In the genomic region with DNA sequence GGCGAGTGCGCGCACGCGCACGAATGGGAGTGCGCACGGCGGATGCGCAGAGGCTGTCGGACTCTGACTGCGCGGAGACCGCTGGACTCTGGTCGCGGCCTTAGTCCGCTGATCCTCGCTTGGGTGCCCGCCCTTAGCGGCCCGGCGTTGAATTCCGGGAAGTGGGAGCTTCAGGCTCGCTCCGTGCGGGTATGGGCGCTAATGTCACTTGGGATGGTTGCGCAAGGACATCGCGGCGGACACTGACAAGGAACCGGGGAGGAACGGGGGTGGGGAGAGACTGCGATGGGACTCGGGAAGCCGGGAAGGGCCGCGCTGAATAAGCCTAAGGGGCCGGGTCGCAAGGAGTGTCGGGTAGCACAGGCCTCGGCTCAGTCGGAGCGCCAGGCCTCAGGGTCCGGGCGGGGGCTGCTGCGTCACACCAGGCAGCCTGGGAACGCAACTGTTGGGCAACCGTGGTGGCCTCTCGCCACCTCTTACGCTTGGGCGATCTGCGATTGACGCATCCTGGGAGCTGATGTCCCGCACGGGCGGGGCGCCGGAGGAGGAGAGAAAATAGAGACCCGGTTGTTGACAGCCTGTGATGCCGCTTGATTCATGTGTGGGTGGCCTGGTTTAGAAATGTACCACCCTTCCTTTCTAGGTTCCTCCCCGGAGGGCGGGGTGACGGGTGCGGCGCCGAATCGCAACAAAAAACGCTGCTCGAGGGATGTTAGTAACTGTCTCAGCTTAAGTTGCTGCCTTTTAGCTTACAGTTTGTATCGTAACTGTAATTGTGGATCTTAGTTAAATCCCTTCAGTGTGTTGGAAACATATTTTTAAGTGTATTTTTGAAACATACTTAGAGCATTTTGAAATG, we compare ENCODE assay signal across 1 cellular context.
TF ChIP-seq lines count a peak whose summit lies in the region.

No MANE protein-coding gene starts in this region.

TF ChIP-seq in K562, 482 proteins besides CTCF, POLR2A, EP300 and RAD21 (continued from another document and continues in another):
- TF ChIP-seq, protein P1, sequence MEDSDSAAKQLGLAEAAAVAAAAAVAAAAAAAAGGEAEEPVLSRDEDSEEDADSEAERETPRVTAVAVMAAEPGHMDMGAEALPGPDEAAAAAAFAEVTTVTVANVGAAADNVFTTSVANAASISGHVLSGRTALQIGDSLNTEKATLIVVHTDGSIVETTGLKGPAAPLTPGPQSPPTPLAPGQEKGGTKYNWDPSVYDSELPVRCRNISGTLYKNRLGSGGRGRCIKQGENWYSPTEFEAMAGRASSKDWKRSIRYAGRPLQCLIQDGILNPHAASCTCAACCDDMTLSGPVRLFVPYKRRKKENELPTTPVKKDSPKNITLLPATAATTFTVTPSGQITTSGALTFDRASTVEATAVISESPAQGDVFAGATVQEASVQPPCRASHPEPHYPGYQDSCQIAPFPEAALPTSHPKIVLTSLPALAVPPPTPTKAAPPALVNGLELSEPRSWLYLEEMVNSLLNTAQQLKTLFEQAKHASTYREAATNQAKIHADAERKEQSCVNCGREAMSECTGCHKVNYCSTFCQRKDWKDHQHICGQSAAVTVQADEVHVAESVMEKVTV (CRISPR knock-in tag; IDR thresholded peaks at IDR 0.05): no peak
- TF ChIP-seq, protein P2, sequence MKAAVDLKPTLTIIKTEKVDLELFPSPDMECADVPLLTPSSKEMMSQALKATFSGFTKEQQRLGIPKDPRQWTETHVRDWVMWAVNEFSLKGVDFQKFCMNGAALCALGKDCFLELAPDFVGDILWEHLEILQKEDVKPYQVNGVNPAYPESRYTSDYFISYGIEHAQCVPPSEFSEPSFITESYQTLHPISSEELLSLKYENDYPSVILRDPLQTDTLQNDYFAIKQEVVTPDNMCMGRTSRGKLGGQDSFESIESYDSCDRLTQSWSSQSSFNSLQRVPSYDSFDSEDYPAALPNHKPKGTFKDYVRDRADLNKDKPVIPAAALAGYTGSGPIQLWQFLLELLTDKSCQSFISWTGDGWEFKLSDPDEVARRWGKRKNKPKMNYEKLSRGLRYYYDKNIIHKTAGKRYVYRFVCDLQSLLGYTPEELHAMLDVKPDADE (conservative IDR thresholded peaks at IDR 0.05; ENCODE audit: control insufficient read depth, low read depth, low read length): peak; percentile 55; the same call in 1 of the 2 replicates
- TF ChIP-seq NFXL1 (CRISPR knock-in tag; IDR thresholded peaks at IDR 0.05): 0 out of 2 replicates have a peak, but pooled peaks have one; percentile 28
- TF ChIP-seq HIVEP1 (CRISPR knock-in tag; IDR thresholded peaks at IDR 0.05): no peak
- 0 out of 2 replicates have a peak, but pooled peaks have one; percentile 77 for TF ChIP-seq MTA3 (IDR thresholded peaks at IDR 0.05; ENCODE audit: borderline replicate concordance)
- 0 out of 2 replicates have a peak, but pooled peaks have one; percentile 88 for TF ChIP-seq ZNF282 (CRISPR knock-in tag; IDR thresholded peaks at IDR 0.05)
- TF ChIP-seq, protein P3, sequence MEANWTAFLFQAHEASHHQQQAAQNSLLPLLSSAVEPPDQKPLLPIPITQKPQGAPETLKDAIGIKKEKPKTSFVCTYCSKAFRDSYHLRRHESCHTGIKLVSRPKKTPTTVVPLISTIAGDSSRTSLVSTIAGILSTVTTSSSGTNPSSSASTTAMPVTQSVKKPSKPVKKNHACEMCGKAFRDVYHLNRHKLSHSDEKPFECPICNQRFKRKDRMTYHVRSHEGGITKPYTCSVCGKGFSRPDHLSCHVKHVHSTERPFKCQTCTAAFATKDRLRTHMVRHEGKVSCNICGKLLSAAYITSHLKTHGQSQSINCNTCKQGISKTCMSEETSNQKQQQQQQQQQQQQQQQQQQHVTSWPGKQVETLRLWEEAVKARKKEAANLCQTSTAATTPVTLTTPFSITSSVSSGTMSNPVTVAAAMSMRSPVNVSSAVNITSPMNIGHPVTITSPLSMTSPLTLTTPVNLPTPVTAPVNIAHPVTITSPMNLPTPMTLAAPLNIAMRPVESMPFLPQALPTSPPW (CRISPR knock-in tag; IDR thresholded peaks at IDR 0.05): peak; percentile 97
- no peak for TF ChIP-seq ZNF445 (CRISPR knock-in tag; IDR thresholded peaks at IDR 0.05; ENCODE audit: low read depth)
- TF ChIP-seq TEAD4 (IDR thresholded peaks at IDR 0.05; ENCODE audit: low read length): peak; percentile 42; the same call in 1 of the 2 replicates
- no peak for TF ChIP-seq TEAD4 (CRISPR knock-in tag; IDR thresholded peaks at IDR 0.05; ENCODE audit: borderline replicate concordance)
- no peak for TF ChIP-seq EHMT2 (IDR thresholded peaks at IDR 0.05)
- TF ChIP-seq, protein P4, sequence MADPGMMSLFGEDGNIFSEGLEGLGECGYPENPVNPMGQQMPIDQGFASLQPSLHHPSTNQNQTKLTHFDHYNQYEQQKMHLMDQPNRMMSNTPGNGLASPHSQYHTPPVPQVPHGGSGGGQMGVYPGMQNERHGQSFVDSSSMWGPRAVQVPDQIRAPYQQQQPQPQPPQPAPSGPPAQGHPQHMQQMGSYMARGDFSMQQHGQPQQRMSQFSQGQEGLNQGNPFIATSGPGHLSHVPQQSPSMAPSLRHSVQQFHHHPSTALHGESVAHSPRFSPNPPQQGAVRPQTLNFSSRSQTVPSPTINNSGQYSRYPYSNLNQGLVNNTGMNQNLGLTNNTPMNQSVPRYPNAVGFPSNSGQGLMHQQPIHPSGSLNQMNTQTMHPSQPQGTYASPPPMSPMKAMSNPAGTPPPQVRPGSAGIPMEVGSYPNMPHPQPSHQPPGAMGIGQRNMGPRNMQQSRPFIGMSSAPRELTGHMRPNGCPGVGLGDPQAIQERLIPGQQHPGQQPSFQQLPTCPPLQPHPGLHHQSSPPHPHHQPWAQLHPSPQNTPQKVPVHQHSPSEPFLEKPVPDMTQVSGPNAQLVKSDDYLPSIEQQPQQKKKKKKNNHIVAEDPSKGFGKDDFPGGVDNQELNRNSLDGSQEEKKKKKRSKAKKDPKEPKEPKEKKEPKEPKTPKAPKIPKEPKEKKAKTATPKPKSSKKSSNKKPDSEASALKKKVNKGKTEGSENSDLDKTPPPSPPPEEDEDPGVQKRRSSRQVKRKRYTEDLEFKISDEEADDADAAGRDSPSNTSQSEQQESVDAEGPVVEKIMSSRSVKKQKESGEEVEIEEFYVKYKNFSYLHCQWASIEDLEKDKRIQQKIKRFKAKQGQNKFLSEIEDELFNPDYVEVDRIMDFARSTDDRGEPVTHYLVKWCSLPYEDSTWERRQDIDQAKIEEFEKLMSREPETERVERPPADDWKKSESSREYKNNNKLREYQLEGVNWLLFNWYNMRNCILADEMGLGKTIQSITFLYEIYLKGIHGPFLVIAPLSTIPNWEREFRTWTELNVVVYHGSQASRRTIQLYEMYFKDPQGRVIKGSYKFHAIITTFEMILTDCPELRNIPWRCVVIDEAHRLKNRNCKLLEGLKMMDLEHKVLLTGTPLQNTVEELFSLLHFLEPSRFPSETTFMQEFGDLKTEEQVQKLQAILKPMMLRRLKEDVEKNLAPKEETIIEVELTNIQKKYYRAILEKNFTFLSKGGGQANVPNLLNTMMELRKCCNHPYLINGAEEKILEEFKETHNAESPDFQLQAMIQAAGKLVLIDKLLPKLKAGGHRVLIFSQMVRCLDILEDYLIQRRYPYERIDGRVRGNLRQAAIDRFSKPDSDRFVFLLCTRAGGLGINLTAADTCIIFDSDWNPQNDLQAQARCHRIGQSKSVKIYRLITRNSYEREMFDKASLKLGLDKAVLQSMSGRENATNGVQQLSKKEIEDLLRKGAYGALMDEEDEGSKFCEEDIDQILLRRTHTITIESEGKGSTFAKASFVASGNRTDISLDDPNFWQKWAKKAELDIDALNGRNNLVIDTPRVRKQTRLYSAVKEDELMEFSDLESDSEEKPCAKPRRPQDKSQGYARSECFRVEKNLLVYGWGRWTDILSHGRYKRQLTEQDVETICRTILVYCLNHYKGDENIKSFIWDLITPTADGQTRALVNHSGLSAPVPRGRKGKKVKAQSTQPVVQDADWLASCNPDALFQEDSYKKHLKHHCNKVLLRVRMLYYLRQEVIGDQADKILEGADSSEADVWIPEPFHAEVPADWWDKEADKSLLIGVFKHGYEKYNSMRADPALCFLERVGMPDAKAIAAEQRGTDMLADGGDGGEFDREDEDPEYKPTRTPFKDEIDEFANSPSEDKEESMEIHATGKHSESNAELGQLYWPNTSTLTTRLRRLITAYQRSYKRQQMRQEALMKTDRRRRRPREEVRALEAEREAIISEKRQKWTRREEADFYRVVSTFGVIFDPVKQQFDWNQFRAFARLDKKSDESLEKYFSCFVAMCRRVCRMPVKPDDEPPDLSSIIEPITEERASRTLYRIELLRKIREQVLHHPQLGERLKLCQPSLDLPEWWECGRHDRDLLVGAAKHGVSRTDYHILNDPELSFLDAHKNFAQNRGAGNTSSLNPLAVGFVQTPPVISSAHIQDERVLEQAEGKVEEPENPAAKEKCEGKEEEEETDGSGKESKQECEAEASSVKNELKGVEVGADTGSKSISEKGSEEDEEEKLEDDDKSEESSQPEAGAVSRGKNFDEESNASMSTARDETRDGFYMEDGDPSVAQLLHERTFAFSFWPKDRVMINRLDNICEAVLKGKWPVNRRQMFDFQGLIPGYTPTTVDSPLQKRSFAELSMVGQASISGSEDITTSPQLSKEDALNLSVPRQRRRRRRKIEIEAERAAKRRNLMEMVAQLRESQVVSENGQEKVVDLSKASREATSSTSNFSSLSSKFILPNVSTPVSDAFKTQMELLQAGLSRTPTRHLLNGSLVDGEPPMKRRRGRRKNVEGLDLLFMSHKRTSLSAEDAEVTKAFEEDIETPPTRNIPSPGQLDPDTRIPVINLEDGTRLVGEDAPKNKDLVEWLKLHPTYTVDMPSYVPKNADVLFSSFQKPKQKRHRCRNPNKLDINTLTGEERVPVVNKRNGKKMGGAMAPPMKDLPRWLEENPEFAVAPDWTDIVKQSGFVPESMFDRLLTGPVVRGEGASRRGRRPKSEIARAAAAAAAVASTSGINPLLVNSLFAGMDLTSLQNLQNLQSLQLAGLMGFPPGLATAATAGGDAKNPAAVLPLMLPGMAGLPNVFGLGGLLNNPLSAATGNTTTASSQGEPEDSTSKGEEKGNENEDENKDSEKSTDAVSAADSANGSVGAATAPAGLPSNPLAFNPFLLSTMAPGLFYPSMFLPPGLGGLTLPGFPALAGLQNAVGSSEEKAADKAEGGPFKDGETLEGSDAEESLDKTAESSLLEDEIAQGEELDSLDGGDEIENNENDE (IDR thresholded peaks at IDR 0.05; ENCODE audit: low read depth, low read length): no peak
- TF ChIP-seq, protein P5, sequence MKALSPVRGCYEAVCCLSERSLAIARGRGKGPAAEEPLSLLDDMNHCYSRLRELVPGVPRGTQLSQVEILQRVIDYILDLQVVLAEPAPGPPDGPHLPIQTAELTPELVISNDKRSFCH (CRISPR knock-in tag; IDR thresholded peaks at IDR 0.05): no peak
- TF ChIP-seq, protein P5 (tag; IDR thresholded peaks at IDR 0.05): peak; percentile 64; the same call in 1 of the 2 replicates
- 0 out of 2 replicates have a peak, but pooled peaks have one; percentile 39 for TF ChIP-seq ZNF41 (CRISPR knock-in tag; conservative IDR thresholded peaks at IDR 0.05)
- peak; percentile 5; the same call in 1 of the 2 replicates for TF ChIP-seq MXI1 (IDR thresholded peaks at IDR 0.05; ENCODE audit: low read depth, low read length)
- no peak for TF ChIP-seq SMARCB1 (IDR thresholded peaks at IDR 0.05; ENCODE audit: insufficient read length, low read depth)
- TF ChIP-seq MYNN (IDR thresholded peaks at IDR 0.05): peak; percentile 45; the same call in 1 of the 2 replicates
- TF ChIP-seq MYNN (CRISPR knock-in tag; IDR thresholded peaks at IDR 0.05): no peak
- TF ChIP-seq ZSCAN32 (CRISPR knock-in tag; IDR thresholded peaks at IDR 0.05): no peak; the same call in 1 of the 2 replicates
- TF ChIP-seq, protein P6, sequence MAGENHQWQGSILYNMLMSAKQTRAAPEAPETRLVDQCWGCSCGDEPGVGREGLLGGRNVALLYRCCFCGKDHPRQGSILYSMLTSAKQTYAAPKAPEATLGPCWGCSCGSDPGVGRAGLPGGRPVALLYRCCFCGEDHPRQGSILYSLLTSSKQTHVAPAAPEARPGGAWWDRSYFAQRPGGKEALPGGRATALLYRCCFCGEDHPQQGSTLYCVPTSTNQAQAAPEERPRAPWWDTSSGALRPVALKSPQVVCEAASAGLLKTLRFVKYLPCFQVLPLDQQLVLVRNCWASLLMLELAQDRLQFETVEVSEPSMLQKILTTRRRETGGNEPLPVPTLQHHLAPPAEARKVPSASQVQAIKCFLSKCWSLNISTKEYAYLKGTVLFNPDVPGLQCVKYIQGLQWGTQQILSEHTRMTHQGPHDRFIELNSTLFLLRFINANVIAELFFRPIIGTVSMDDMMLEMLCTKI (IDR thresholded peaks at IDR 0.05; ENCODE audit: partially characterized antibody): no peak
- TF ChIP-seq MEF2D (tag; conservative IDR thresholded peaks at IDR 0.05; ENCODE audit: low read depth): peak; percentile 69; the same call in 1 of the 2 replicates
- no peak for TF ChIP-seq ZNF124 (CRISPR knock-in tag; IDR thresholded peaks at IDR 0.05)
- peak; percentile 87; the same call in 1 of the 2 replicates for TF ChIP-seq NR4A1 (CRISPR knock-in tag; IDR thresholded peaks at IDR 0.05)
- TF ChIP-seq NR4A1 (tag; IDR thresholded peaks at IDR 0.05): no peak; the same call in 1 of the 2 replicates
- TF ChIP-seq ZNF347 (CRISPR knock-in tag; IDR thresholded peaks at IDR 0.05; ENCODE audit: low read depth): no peak
- peak; percentile 90 for TF ChIP-seq ZBTB17 (CRISPR knock-in tag; IDR thresholded peaks at IDR 0.05)
- TF ChIP-seq SPI1 (IDR thresholded peaks at IDR 0.05; ENCODE audit: borderline replicate concordance, low read depth, low read length): peak; percentile 44; the same call in 1 of the 2 replicates
- TF ChIP-seq XRCC5 (IDR thresholded peaks at IDR 0.05; ENCODE audit: low read depth, low read length): peak; percentile 48; the same call in 1 of the 2 replicates
- TF ChIP-seq CHD1 (IDR thresholded peaks at IDR 0.05; ENCODE audit: low read length): peak; percentile 84
- 0 out of 2 replicates have a peak, but pooled peaks have one; percentile 19 for TF ChIP-seq CHCHD3 (CRISPR knock-in tag; IDR thresholded peaks at IDR 0.05)
- TF ChIP-seq KAT8 (IDR thresholded peaks at IDR 0.05; ENCODE audit: low read depth): no peak
- no peak for TF ChIP-seq ZNF551 (CRISPR knock-in tag; IDR thresholded peaks at IDR 0.05)
- no peak for TF ChIP-seq HDAC3 (IDR thresholded peaks at IDR 0.05; ENCODE audit: borderline replicate concordance, partially characterized antibody)
- peak; percentile 79; the same call in 1 of the 2 replicates for TF ChIP-seq SMAD3 (CRISPR knock-in tag; conservative IDR thresholded peaks at IDR 0.05)
- peak; percentile 79 for TF ChIP-seq HMGN3 (IDR thresholded peaks at IDR 0.05; ENCODE audit: borderline replicate concordance, extremely low read depth, insufficient read length, low read depth, low read length)
- TF ChIP-seq RBM14 (IDR thresholded peaks at IDR 0.05; ENCODE audit: borderline replicate concordance, insufficient read depth, low read depth, low read length): peak; percentile 90; the same call in 1 of the 2 replicates
- 0 out of 2 replicates have a peak, but pooled peaks have one; percentile 44 for TF ChIP-seq PHF21A (IDR thresholded peaks at IDR 0.05; ENCODE audit: borderline replicate concordance, low read depth)
- TF ChIP-seq SMAD4 (CRISPR knock-in tag; conservative IDR thresholded peaks at IDR 0.05): peak; percentile 30; the same call in 1 of the 2 replicates
- peak; percentile 94 for TF ChIP-seq EP400 (IDR thresholded peaks at IDR 0.05)
- TF ChIP-seq JUND (IDR thresholded peaks at IDR 0.05; ENCODE audit: borderline replicate concordance, low read depth, low read length): 0 out of 2 replicates have a peak, but pooled peaks have one; percentile 73
- TF ChIP-seq JUND (tag; IDR thresholded peaks at IDR 0.05; ENCODE audit: borderline replicate concordance, low read depth, low read length): no peak; the same call in 1 of the 3 replicates
- TF ChIP-seq HOXB6 (CRISPR knock-in tag; IDR thresholded peaks at IDR 0.05; ENCODE audit: borderline replicate concordance): no peak
